ENCODE assay signal across 30 cellular contexts in genomic region chr21:46643379-46644177, GRCh38. TPM values are rescaled to one million over a fixed set of nuclear protein-coding genes. Genes with fewer than 3 reads are reported as not detected.
"Had no signal": no experiment of that assay in that cellular context is flagged by ENCODE, and none has a peak within 500 bp of the region (broad histone marks: within the 10 kb centered on the region; RNA-seq: fewer than 3 reads in every experiment).

No MANE protein-coding gene starts in this region.

- H3K4me3 Mint-ChIP-seq: activated CD4-positive, alpha-beta T cell treated with anti-CD3 and anti-CD28 coated beads, Interleukin-2, amount 10 ng/mL, durations not matched to agents 24 days and 14 days; activated CD8-positive, alpha-beta T cell treated with anti-CD3 and anti-CD28 coated beads for 36 hours; activated T-cell treated with anti-CD3 and anti-CD28 coated beads, Interleukin-2, amount 50 U/mL, for 72 hours; activated T-helper 17 cell treated with anti-CD3 and anti-CD28 coated beads, Interleukin-2, amount 50 U/mL, for 72 hours had no signal

- H3K27ac Mint-ChIP-seq: activated CD4-positive, alpha-beta T cell treated with anti-CD3 and anti-CD28 coated beads, Interleukin-2, amount 10 ng/mL, durations not matched to agents 24 days and 14 days; activated CD8-positive, alpha-beta T cell treated with anti-CD3 and anti-CD28 coated beads for 36 hours; activated T-cell treated with anti-CD3 and anti-CD28 coated beads, Interleukin-2, amount 50 U/mL, for 72 hours; activated T-helper 17 cell treated with anti-CD3 and anti-CD28 coated beads, Interleukin-2, amount 50 U/mL, for 72 hours had no signal

- H3K27me3 Mint-ChIP-seq: activated CD4-positive, alpha-beta T cell treated with anti-CD3 and anti-CD28 coated beads, Interleukin-2, amount 10 ng/mL, durations not matched to agents 24 days and 14 days; activated CD8-positive, alpha-beta T cell treated with anti-CD3 and anti-CD28 coated beads for 36 hours; activated T-helper 17 cell treated with anti-CD3 and anti-CD28 coated beads, Interleukin-2, amount 50 U/mL, for 72 hours had no signal

- H3K9me3 Mint-ChIP-seq: activated CD4-positive, alpha-beta T cell treated with anti-CD3 and anti-CD28 coated beads, Interleukin-2, amount 10 ng/mL, durations not matched to agents 24 days and 14 days; activated CD8-positive, alpha-beta T cell treated with anti-CD3 and anti-CD28 coated beads for 36 hours; activated naive CD4-positive, alpha-beta T cell treated with anti-CD3 and anti-CD28 coated beads, Interleukin-2, amount 50 U/mL, for 72 hours; activated T-cell treated with anti-CD3 and anti-CD28 coated beads, Interleukin-2, amount 50 U/mL, for 72 hours; activated T-helper 17 cell treated with anti-CD3 and anti-CD28 coated beads, Interleukin-2, amount 50 U/mL, for 72 hours had no signal

- ATAC-seq: activated CD8-positive, alpha-beta T cell treated with anti-CD3 and anti-CD28 coated beads for 36 hours; activated naive CD4-positive, alpha-beta T cell treated with anti-CD3 and anti-CD28 coated beads, Interleukin-2, amount 50 U/mL, for 72 hours; activated T-cell treated with anti-CD3 and anti-CD28 coated beads, Interleukin-2, amount 50 U/mL, for 72 hours; activated T-helper 17 cell treated with anti-CD3 and anti-CD28 coated beads, Interleukin-2, amount 50 U/mL, for 72 hours; K562; Panc1 had no signal

- DNase-seq: activated CD4-positive, alpha-beta T cell treated with anti-CD3 and anti-CD28 coated beads for 1 hour; activated CD4-positive, alpha-beta T cell treated with anti-CD3 and anti-CD28 coated beads, Interleukin-2, amount 50 U/mL, for 4 hours; activated CD4-positive, CD25-positive, alpha-beta regulatory T cell; activated CD8-positive, alpha-beta T cell treated with anti-CD3 and anti-CD28 coated beads for 36 hours; activated effector memory CD4-positive, alpha-beta T cell treated with anti-CD3 and anti-CD28 coated beads, Interleukin-2, amount 50 U/mL, for 16 hours; activated naive CD4-positive, alpha-beta T cell; activated T-cell treated with anti-CD3 and anti-CD28 coated beads, Interleukin-2, amount 50 U/mL, for 1 hour; activated T-cell treated with anti-CD3 and anti-CD28 coated beads, Interleukin-2, amount 50 U/mL, for 72 hours; amniotic stem cell; aorta; brain microvascular endothelial cell; NCI-H1105; NCI-H1417 treated with DMSO at 0.1 percent for 48 hours; NCI-H187 treated with DMSO at 0.1 percent for 48 hours; NCI-H2081; NCI-H2171 treated with DMSO at 0.1 percent for 48 hours; NCI-H226; NCI-H524 treated with DMSO at 0.1 percent for 48 hours; SHP77; SJCRH30; T1000; WERI-Rb-1 had no signal

RNA-seq across cellular contexts. Expression of gene S100B, which starts 38.7 kb away (rescaled TPM):
- total RNA-seq: activated CD4-positive, alpha-beta T cell treated with anti-CD3 and anti-CD28 coated beads, Interleukin-2, amount 10 ng/mL, durations not matched to agents 24 days and 14 days; activated naive CD4-positive, alpha-beta T cell treated with anti-CD3 and anti-CD28 coated beads, Interleukin-2, amount 50 U/mL, for 72 hours; activated T-helper 17 cell treated with anti-CD3 and anti-CD28 coated beads, Interleukin-2, amount 50 U/mL, for 72 hours; K562; M059J; NCI-H460; T-helper 2 cell treated with Interferon-gamma antibody and Interleukin-4, amounts not matched to agents 100 ng/mL and 5 ng/mL, for 36 hours had no signal
- polyA plus RNA-seq: K562 had no signal
